Comparison of ENCODE assay signal across 8 cellular contexts in genomic region chr3:152466784-152467183, GRCh38.
DNase-seq lines count a peak whose midpoint lies in the region; ATAC-seq, FAIRE-seq and TF ChIP-seq lines count a peak whose summit lies in the region.

No MANE protein-coding gene starts in this region.

- H3K27ac ChIP-seq in K562 (ENCODE audit: extremely low read depth, low read depth, low read length) (no peak overlapping the region), right lobe of liver (no peak overlapping the region)

- H4K20me1 ChIP-seq in K562 (replicated peaks; ENCODE audit: control insufficient read depth, insufficient read depth, low read length): no peaks in the 10 kb centered on the region

- FAIRE-seq in K562 (lab: Jason Lieb, UNC): peak; percentile 40
- FAIRE-seq in GM12892 (lab: Jason Lieb, UNC): no peak

- H3K9me3 ChIP-seq in K562 (replicated peaks; ENCODE audit: control insufficient read depth, insufficient read depth, low read depth, low read length) (no peaks in the 10 kb centered on the region), right lobe of liver (no peaks in the 10 kb centered on the region)

- BruUV-seq in K562 (replicated peaks; lab: Mats Ljungman, UMichigan): no TSS peak

- H3K4me1 ChIP-seq in K562 (replicated peaks in 1 of 2; ENCODE audit: control insufficient read depth in 2 of 2, insufficient read depth in 2 of 2, low read length in 2 of 2) (no peaks in the 10 kb centered on the region), right lobe of liver (no peaks in the 10 kb centered on the region)

- H3K27me3 ChIP-seq in K562 (ENCODE audit: control insufficient read depth in 2 of 2, insufficient read depth in 2 of 2, low read length in 2 of 2) (no peaks in the 10 kb centered on the region), right lobe of liver (no peaks in the 10 kb centered on the region)

- DNase-seq in AG09309 (ENCODE audit: low read depth) (peak; percentile 71), LoVo (ENCODE audit: low spot score) (peak; percentile 6), K562 (ENCODE audit: extremely low read depth in 1 of 4, low spot score in 3 of 4) (peak in 3 of 4 experiments; percentile 19 to 34 (median 26)), right lobe of liver (no peak), UCSD-AML1 (lab: John Stamatoyannopoulos, UW; ENCODE audit: unreplicated experiment) (no peak), GM12892 (ENCODE audit: insufficient read length) (no peak), GM19240 (ENCODE audit: insufficient read length, low spot score) (no peak)

- no peaks in the 10 kb centered on the region for H3K9me1 ChIP-seq in K562 (ENCODE audit: control insufficient read depth, insufficient read depth, low read length)

- in situ Hi-C loops in K562 (cut with MboI): no loop called here

- no peak for TF ChIP-seq EP300 in K562 (IDR thresholded peaks at IDR 0.05; ENCODE audit: low read length)

- no peaks in the 10 kb centered on the region for H3K79me2 ChIP-seq in K562 (ENCODE audit: control insufficient read depth, insufficient read depth, low read length)

- ATAC-seq in GM18511 (IDR thresholded peaks at IDR 0.05; ENCODE audit: unreplicated experiment): peak; percentile 60
- ATAC-seq in K562: peak; percentile 77
- ATAC-seq in right lobe of liver: peak; percentile 75 to 88 (median 86)

- no peak overlapping the region for H2AFZ ChIP-seq in K562 (ENCODE audit: low read depth, low read length)

- no peak overlapping the region for H3K4me3 ChIP-seq in AG09309 (ENCODE audit: control insufficient read depth, low read depth, low read length)
- H3K4me3 ChIP-seq in K562: no peak overlapping the region
- no peak overlapping the region for H3K4me3 ChIP-seq in right lobe of liver

- peak; percentile 50 for TF ChIP-seq CTCF in AG09309 (IDR thresholded peaks at IDR 0.05; ENCODE audit: control insufficient read depth, insufficient read depth, low read depth, low read length, missing control alignments)
- TF ChIP-seq CTCF in K562 (IDR thresholded peaks at IDR 0.05 in 2 of 3, conservative IDR thresholded peaks at IDR 0.05 in 1 of 3; ENCODE audit: insufficient read depth in 2 of 3, low read depth in 1 of 3, low read length in 3 of 3): peak; percentile 33 to 58 (median 46); a peak in 4 of 6 replicates
- peak; percentile 44 to 57 (median 48) for TF ChIP-seq CTCF in right lobe of liver (IDR thresholded peaks at IDR 0.05)

- H3K9ac ChIP-seq in K562 (ENCODE audit: insufficient read depth in 1 of 2, low read depth in 2 of 2, low read length in 2 of 2): no peak overlapping the region

- intact Hi-C loops in K562 (cut with micrococcal nuclease) (no loop called here), right lobe of liver (cut with DNase I) (no loop called here)

- CTCF ChIA-PET in K562 (lab: Yijun Ruan, JAX; ENCODE audit: low intra/inter-chr PET ratio): interaction anchor here (1.0 kb wide), 1 partner anchor 1031 kb away, joined by 3 read pairs; no protein-coding TSS in a partner anchor

- POLR2A ChIA-PET in K562 (lab: Yijun Ruan, JAX): interaction anchor here (0.6 to 1.0 kb wide), 2 partner anchors 9 to 186 kb away, joined by 3 read pairs; no protein-coding TSS in a partner anchor

- H3K36me3 ChIP-seq in K562 (ENCODE audit: control insufficient read depth, insufficient read depth, low read length) (peaks cover 51% of the 10 kb centered on the region), right lobe of liver (peaks cover 0 to 13% (median 6%) of the 10 kb centered on the region in 4 donors)

- TF ChIP-seq POLR2A in K562 (conservative IDR thresholded peaks at IDR 0.05) (peak; percentile 27; the same call in 1 of the 2 replicates), right lobe of liver (IDR thresholded peaks at IDR 0.05) (no peak), GM12892 (IDR thresholded peaks at IDR 0.05; ENCODE audit: low read depth, low read length) (no peak)

- peak in 1 of 2 experiments; percentile 40; a peak in 3 of 4 replicates for TF ChIP-seq RAD21 in K562 (CRISPR knock-in tag; conservative IDR thresholded peaks at IDR 0.05 in 1 of 2, IDR thresholded peaks at IDR 0.05 in 1 of 2)

- 65% methylated on average over 7 of the region's 7 CpGs for WGBS in K562 (ENCODE audit: insufficient coverage, low coverage, missing lambda C conversion rate)
- WGBS in right lobe of liver (ENCODE audit: insufficient coverage, low coverage, low lambda C conversion rate, missing lambda C conversion rate): 56% methylated on average over 7 of the region's 7 CpGs

- no peak overlapping the region for H3K4me2 ChIP-seq in K562 (ENCODE audit: insufficient read depth, low read length)

TF ChIP-seq in K562, 482 proteins besides CTCF, POLR2A, EP300 and RAD21:
- peak; percentile 29; the same call in 1 of the 2 replicates for TF ChIP-seq CC2D1A (IDR thresholded peaks at IDR 0.05)
- no peak for TF ChIP-seq ZC3H8 (IDR thresholded peaks at IDR 0.05)
- TF ChIP-seq FOXM1 (IDR thresholded peaks at IDR 0.05; ENCODE audit: low read depth): peak; percentile 37; the same call in 1 of the 2 replicates
- TF ChIP-seq FOXM1 (CRISPR knock-in tag; IDR thresholded peaks at IDR 0.05; ENCODE audit: low read depth): no peak
- peak; percentile 79 for TF ChIP-seq CHAMP1 (IDR thresholded peaks at IDR 0.05)
- no peak for TF ChIP-seq HOXB6 (CRISPR knock-in tag; IDR thresholded peaks at IDR 0.05; ENCODE audit: borderline replicate concordance)
- TF ChIP-seq CEBPG (CRISPR knock-in tag; IDR thresholded peaks at IDR 0.05): no peak
- TF ChIP-seq CEBPG (tag; conservative IDR thresholded peaks at IDR 0.05 in 1 of 2, IDR thresholded peaks at IDR 0.05 in 1 of 2): peak in 1 of 2 experiments; percentile 53; a peak in 2 of 4 replicates
- TF ChIP-seq POLR2AphosphoS2 (IDR thresholded peaks at IDR 0.05; ENCODE audit: low read length): peak; percentile 54
- no peak for TF ChIP-seq UBTF (IDR thresholded peaks at IDR 0.05; ENCODE audit: borderline replicate concordance in 1 of 2, low read depth in 2 of 2, low read length in 2 of 2)
- peak; percentile 52; the same call in 1 of the 2 replicates for TF ChIP-seq CEBPB (tag; IDR thresholded peaks at IDR 0.05)
- TF ChIP-seq E2F8 (IDR thresholded peaks at IDR 0.05; ENCODE audit: low read depth, partially characterized antibody): no peak

Comparison
In these comparisons a context has a peak if more than half of its experiments do, and no peak if none do; other contexts are left out.
1. DNase-seq: peak in AG09309 (single experiment), LoVo (single experiment) and K562 (3 of 4); none in right lobe of liver (0 of 3), UCSD-AML1 (single experiment), GM12892 (single experiment) and GM19240 (single experiment).
2. Peak in every context shown above with its lines, with median percentiles within 50 percentile points of each other: CTCF ChIP-seq and ATAC-seq.